In the genomic region with DNA sequence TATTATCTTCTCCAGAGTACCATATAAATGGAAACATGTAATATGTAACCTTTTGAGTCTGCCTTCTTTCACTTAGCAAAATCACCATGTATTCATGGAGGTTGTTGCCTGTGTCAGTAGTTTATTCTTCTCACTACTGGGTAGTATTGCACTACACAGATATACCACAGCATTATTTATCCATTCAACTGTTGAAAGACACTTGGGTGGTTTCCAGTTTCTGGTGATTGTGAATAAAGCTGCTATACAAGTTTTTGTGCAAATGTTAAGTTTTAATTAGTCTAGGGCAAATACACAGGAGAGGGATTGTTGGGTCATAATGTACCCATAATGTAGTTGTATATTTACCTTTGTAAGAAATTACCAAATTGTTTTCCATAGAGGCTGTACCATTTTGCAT, we compare ENCODE assay signal across 23 cellular contexts. TPM values are rescaled to one million over a fixed set of nuclear protein-coding genes. Genes with fewer than 3 reads are reported as not detected.
DNase-seq lines count a peak whose midpoint lies in the region; ATAC-seq, FAIRE-seq and TF ChIP-seq lines count a peak whose summit lies in the region.
"Had no signal": no experiment of that assay in that cellular context is flagged by ENCODE, and none has a peak within 500 bp of the region (broad histone marks: within the 10 kb centered on the region; RNA-seq: fewer than 3 reads in every experiment).

No MANE protein-coding gene starts in this region.

- H3K9me3 Mint-ChIP-seq in activated T-helper 1 cell treated with anti-CD3 and anti-CD28 coated beads, Interleukin-12 subunit alpha, Interleukin-12 subunit beta, Interleukin-2, Interleukin-4 antibody, amounts not matched to agents 30 ng/mL and 10 ng/mL and 1 ng/mL, durations not matched to agents 14 hours and 24 hours and 36 hours: no peaks in the 10 kb centered on the region
- H3K9me3 Mint-ChIP-seq: CD8-positive, alpha-beta T cell had no signal

- no peak for FAIRE-seq in K562 (lab: Jason Lieb, UNC)
- FAIRE-seq: A549, GM12891, GM18507, H54 had no signal

- no peak for TF ChIP-seq EP300 in K562 (IDR thresholded peaks at IDR 0.05; ENCODE audit: low read length)

- no peak overlapping the region for H3K4me3 Mint-ChIP-seq in activated T-helper 1 cell treated with anti-CD3 and anti-CD28 coated beads, Interleukin-12 subunit alpha, Interleukin-12 subunit beta, Interleukin-2, Interleukin-4 antibody, amounts not matched to agents 30 ng/mL and 10 ng/mL and 1 ng/mL, durations not matched to agents 14 hours and 24 hours and 36 hours
- H3K4me3 Mint-ChIP-seq: B cell; CD8-positive, alpha-beta T cell; GM23338 had no signal

- BruUV-seq in PC-3 (replicated peaks; lab: Mats Ljungman, UMichigan): no TSS peak
- no TSS peak for BruUV-seq in K562 (replicated peaks; lab: Mats Ljungman, UMichigan)

- H3K9me2 ChIP-seq in PC-3 (replicated peaks; ENCODE audit: low read length): no peaks in the 10 kb centered on the region

- H3K27ac ChIP-seq in PC-3 (ENCODE audit: low read length) (no peak overlapping the region), K562 (ENCODE audit: extremely low read depth, low read depth, low read length) (no peak overlapping the region)
- H3K27ac ChIP-seq: A549; BLaER1 treated with 17β-estradiol and CSF1 and Interleukin-3, amounts not matched to agents 10 nM and 100 nM; HL-60 had no signal

- H3K4me1 ChIP-seq in PC-3 (ENCODE audit: insufficient read depth, low read length) (no peaks in the 10 kb centered on the region), K562 (replicated peaks in 1 of 2; ENCODE audit: control insufficient read depth in 2 of 2, insufficient read depth in 2 of 2, low read length in 2 of 2) (no peaks in the 10 kb centered on the region; a peak in 1 of 5 replicates)
- H3K4me1 ChIP-seq: A549 had no signal

- intact Hi-C loops in PC-3 (cut with micrococcal nuclease) (loop anchor here (1.0 to 10.0 kb wide), 5 partner anchors 32 to 660 kb away; a partner anchor contains a TSS), K562 (cut with micrococcal nuclease) (loop anchor here (1.0 to 5.0 kb wide), 6 partner anchors 80 to 660 kb away; no protein-coding TSS in a partner anchor)
- intact Hi-C loops in activated T-helper 1 cell treated with anti-CD3 and anti-CD28 coated beads, Interleukin-12 subunit alpha, Interleukin-12 subunit beta, Interleukin-2, Interleukin-4 antibody, amounts not matched to agents 30 ng/mL and 10 ng/mL and 1 ng/mL, durations not matched to agents 14 hours and 24 hours and 36 hours (cut with micrococcal nuclease): loop anchor here (1.0 to 2.0 kb wide), 4 partner anchors 80 to 712 kb away; no protein-coding TSS in a partner anchor

- no peak for TF ChIP-seq POLR2A in K562 (conservative IDR thresholded peaks at IDR 0.05)

- H3K9me3 ChIP-seq in PC-3 (ENCODE audit: low read length): no peaks in the 10 kb centered on the region
- H3K9me3 ChIP-seq in K562 (replicated peaks; ENCODE audit: control insufficient read depth, insufficient read depth, low read depth, low read length): no peaks in the 10 kb centered on the region; the same call in 1 of the 2 replicates
- H3K9me3 ChIP-seq: A549 had no signal

- H3K36me3 ChIP-seq in PC-3 (ENCODE audit: low read depth, low read length) (no peaks in the 10 kb centered on the region), K562 (ENCODE audit: control insufficient read depth, insufficient read depth, low read length) (no peaks in the 10 kb centered on the region)

- no peaks in the 10 kb centered on the region for H3K79me2 ChIP-seq in PC-3 (ENCODE audit: low read length)
- H3K79me2 ChIP-seq in K562 (ENCODE audit: control insufficient read depth, insufficient read depth, low read length): no peaks in the 10 kb centered on the region

- ATAC-seq in PC-3 (no peak), K562 (peak; percentile 11; the same call in 1 of the 3 replicates), GM18873 (IDR thresholded peaks at IDR 0.05; ENCODE audit: low FRiP score, unreplicated experiment) (no peak)
- ATAC-seq: A549; CD8-positive, alpha-beta T cell; GM23338 had no signal

- in situ Hi-C loops in K562 (cut with MboI): loop anchor here (10.0 kb wide), 1 partner anchor 658 kb away; no protein-coding TSS in a partner anchor

- no peak for TF ChIP-seq CTCF in LNCaP clone FGC (IDR thresholded peaks at IDR 0.05; ENCODE audit: control insufficient read depth, extremely low read depth, insufficient read depth)
- no peak for TF ChIP-seq CTCF in PC-3 (conservative IDR thresholded peaks at IDR 0.05; ENCODE audit: low read depth, low read length)
- no peak for TF ChIP-seq CTCF in K562 (IDR thresholded peaks at IDR 0.05 in 2 of 3, conservative IDR thresholded peaks at IDR 0.05 in 1 of 3; ENCODE audit: insufficient read depth in 2 of 3, low read depth in 1 of 3, low read length in 3 of 3)

- peaks cover 7% of the 10 kb centered on the region for H3K4me1 Mint-ChIP-seq in activated T-helper 1 cell treated with anti-CD3 and anti-CD28 coated beads, Interleukin-12 subunit alpha, Interleukin-12 subunit beta, Interleukin-2, Interleukin-4 antibody, amounts not matched to agents 30 ng/mL and 10 ng/mL and 1 ng/mL, durations not matched to agents 14 hours and 24 hours and 36 hours (ENCODE audit: low read depth)
- H3K4me1 Mint-ChIP-seq: B cell, GM23338 had no signal

- CTCF ChIA-PET in PC-3 (lab: Charles Lee) (no interaction called here), K562 (lab: Yijun Ruan, JAX; ENCODE audit: low intra/inter-chr PET ratio) (interaction anchor here (2.4 to 4.6 kb wide), 2 partner anchors 188 to 475 kb away, joined by 9 to 74 read pairs; no protein-coding TSS in a partner anchor)

- H3K9ac ChIP-seq in PC-3 (ENCODE audit: low read length) (no peak overlapping the region), K562 (ENCODE audit: insufficient read depth in 1 of 2, low read depth in 2 of 2, low read length in 2 of 2) (no peak overlapping the region)
- H3K9ac ChIP-seq: BLaER1 treated with 17β-estradiol and CSF1 and Interleukin-3, amounts not matched to agents 10 nM and 100 nM had no signal

- no peak overlapping the region for H3K4me3 ChIP-seq in LNCaP clone FGC (ENCODE audit: low read depth, low read length)
- H3K4me3 ChIP-seq in PC-3 (ENCODE audit: low read length): no peak overlapping the region
- no peak overlapping the region for H3K4me3 ChIP-seq in K562
- H3K4me3 ChIP-seq: A549; BLaER1 treated with 17β-estradiol and CSF1 and Interleukin-3, amounts not matched to agents 10 nM and 100 nM; GM23338 had no signal

- H2AFZ ChIP-seq in PC-3 (ENCODE audit: low read length) (no peak overlapping the region), K562 (ENCODE audit: low read depth, low read length) (no peak overlapping the region)
- H2AFZ ChIP-seq: GM23338 had no signal

- no peak for TF ChIP-seq RAD21 in K562 (CRISPR knock-in tag; conservative IDR thresholded peaks at IDR 0.05 in 1 of 2, IDR thresholded peaks at IDR 0.05 in 1 of 2)

- DNase-seq in LNCaP clone FGC (ENCODE audit: low read depth) (peak; percentile 99), NCI-H526 treated with DMSO at 0.1 percent for 48 hours (lab: John Stamatoyannopoulos, UW) (peak; percentile 15), PC-3 (peak; percentile 1), K562 (ENCODE audit: extremely low read depth in 1 of 4, low spot score in 3 of 4) (no peak), NCI-H2029 treated with DMSO at 0.1 percent for 48 hours (lab: John Stamatoyannopoulos, UW) (no peak), NCI-H510A (lab: John Stamatoyannopoulos, UW) (no peak)
- no peak for DNase-seq in activated T-helper 1 cell treated with anti-CD3 and anti-CD28 coated beads, Interleukin-12 subunit alpha, Interleukin-12 subunit beta, Interleukin-2, Interleukin-4 antibody, amounts not matched to agents 30 ng/mL and 10 ng/mL and 1 ng/mL, durations not matched to agents 14 hours and 24 hours and 36 hours (ENCODE audit: low spot score)
- DNase-seq: Calu3; CD8-positive, alpha-beta T cell; DMS 273 treated with DMSO at 0.1 percent for 48 hours; DMS53; DND-41; EL; HCEC 1CT had no signal

- no peak overlapping the region for H3K4me2 ChIP-seq in PC-3 (ENCODE audit: low read length)
- H3K4me2 ChIP-seq in K562 (ENCODE audit: insufficient read depth, low read length): no peak overlapping the region
- H3K4me2 ChIP-seq: A549; BLaER1 treated with 17β-estradiol and CSF1 and Interleukin-3, amounts not matched to agents 10 nM and 100 nM; GM23338 had no signal

- no peaks in the 10 kb centered on the region for H3K36me3 Mint-ChIP-seq in activated T-helper 1 cell treated with anti-CD3 and anti-CD28 coated beads, Interleukin-12 subunit alpha, Interleukin-12 subunit beta, Interleukin-2, Interleukin-4 antibody, amounts not matched to agents 30 ng/mL and 10 ng/mL and 1 ng/mL, durations not matched to agents 14 hours and 24 hours and 36 hours (ENCODE audit: low read depth)
- H3K36me3 Mint-ChIP-seq: CD8-positive, alpha-beta T cell had no signal

- no peak overlapping the region for H3K27ac Mint-ChIP-seq in activated T-helper 1 cell treated with anti-CD3 and anti-CD28 coated beads, Interleukin-12 subunit alpha, Interleukin-12 subunit beta, Interleukin-2, Interleukin-4 antibody, amounts not matched to agents 30 ng/mL and 10 ng/mL and 1 ng/mL, durations not matched to agents 14 hours and 24 hours and 36 hours
- H3K27ac Mint-ChIP-seq: B cell; CD8-positive, alpha-beta T cell; GM23338 had no signal

- no peaks in the 10 kb centered on the region for H3K9me1 ChIP-seq in K562 (ENCODE audit: control insufficient read depth, insufficient read depth, low read length)

- H4K20me1 ChIP-seq in PC-3 (ENCODE audit: low read length) (no peaks in the 10 kb centered on the region), K562 (replicated peaks; ENCODE audit: control insufficient read depth, insufficient read depth, low read length) (no peaks in the 10 kb centered on the region)
- H4K20me1 ChIP-seq: BLaER1 treated with 17β-estradiol and CSF1 and Interleukin-3, amounts not matched to agents 10 nM and 100 nM had no signal

- POLR2A ChIA-PET in PC-3 (lab: Charles Lee; ENCODE audit: unreplicated experiment): no interaction called here
- POLR2A ChIA-PET in K562 (lab: Yijun Ruan, JAX): no interaction called here

- H3K27me3 Mint-ChIP-seq in activated T-helper 1 cell treated with anti-CD3 and anti-CD28 coated beads, Interleukin-12 subunit alpha, Interleukin-12 subunit beta, Interleukin-2, Interleukin-4 antibody, amounts not matched to agents 30 ng/mL and 10 ng/mL and 1 ng/mL, durations not matched to agents 14 hours and 24 hours and 36 hours (ENCODE audit: insufficient read depth): peaks cover 14% of the 10 kb centered on the region

- H3K27me3 ChIP-seq in PC-3 (ENCODE audit: low read length): no peaks in the 10 kb centered on the region
- H3K27me3 ChIP-seq in K562 (ENCODE audit: control insufficient read depth in 2 of 2, insufficient read depth in 2 of 2, low read length in 2 of 2): peaks cover 8% of the 10 kb centered on the region in 2 experiments; a peak in 3 of 5 replicates
- H3K27me3 ChIP-seq: BLaER1 treated with 17β-estradiol and CSF1 and Interleukin-3, amounts not matched to agents 10 nM and 100 nM had no signal

- H3F3A ChIP-seq in PC-3 (ENCODE audit: low read length, unreplicated experiment): no peaks in the 10 kb centered on the region

RNA-seq across cellular contexts. Expression of a gene that starts 29.6 kb away (rescaled TPM):
- 42.2 and 46.0 TPM in 2 replicates for total RNA-seq in PC-3 (2014; rRNA removed)
- total RNA-seq in K562 (2011; cell fraction: chromatin; rRNA removed; ENCODE audit: low replicate concordance): 113 and 316 TPM in 2 replicates
- total RNA-seq in K562 (2011; cell fraction: nucleolus; rRNA removed): 99.9 and 122 TPM in 2 replicates
- 188 and 269 TPM in 2 replicates for total RNA-seq in K562 (2011; cell fraction: nucleoplasm; rRNA removed)
- total RNA-seq in K562 (2014; rRNA removed): 61.1 and 63.8 TPM in 2 replicates
- total RNA-seq in K562 (2014; rRNA removed; fragmentation: Illumina TruSeq; extraction: Trizol): 69.3 and 74.5 TPM in 2 replicates
- 55.9 and 56.2 TPM in 2 replicates for total RNA-seq in K562 (2015; rRNA removed; fragmentation: Illumina TruSeq; extraction: Trizol)
- 65.0 and 66.0 TPM in 2 replicates for total RNA-seq in K562 (2021)
- polyA plus RNA-seq in K562 (2011; rRNA removed): 121 and 127 TPM in 2 replicates
- polyA plus RNA-seq in K562 (2011; cell fraction: cytosol; rRNA removed): 16.1 and 37.4 TPM in 2 replicates
- polyA plus RNA-seq in K562 (2011; cell fraction: nucleus; rRNA removed): 313 and 349 TPM in 2 replicates
- polyA plus RNA-seq in K562 (2012): 55.8 and 60.0 TPM in 2 replicates
- polyA plus RNA-seq in K562 (2014; fragmentation: Illumina TruSeq; extraction: Trizol): 60.8 and 67.7 TPM in 2 replicates
- polyA plus RNA-seq in K562 (2014; fragmentation: Nextera tagmentation; extraction: Ambion mirVana): 10 to 100 TPM; 30.2 to 36.7 TPM
- polyA plus RNA-seq in K562 (2014; rRNA removed): 130 and 142 TPM in 2 replicates
- polyA minus RNA-seq in K562 (2011; rRNA and poly(A)+ RNA removed): 58.1 and 85.0 TPM in 2 replicates
- polyA minus RNA-seq in K562 (2011; cell fraction: cytosol; rRNA and poly(A)+ RNA removed): 22.3 and 29.2 TPM in 2 replicates
- 128 and 197 TPM in 2 replicates for polyA minus RNA-seq in K562 (2011; cell fraction: nucleus; rRNA and poly(A)+ RNA removed)
- 20.5 and 24.8 TPM in 2 replicates for total RNA-seq in activated T-helper 1 cell treated with anti-CD3 and anti-CD28 coated beads, Interleukin-12 subunit alpha, Interleukin-12 subunit beta, Interleukin-2, Interleukin-4 antibody, amounts not matched to agents 30 ng/mL and 10 ng/mL and 1 ng/mL, durations not matched to agents 14 hours and 24 hours and 36 hours

RNA-seq across cellular contexts. Expression of a gene that starts 32.2 kb away (rescaled TPM):
- total RNA-seq in PC-3 (2014; rRNA removed) (18.3 and 25.5 TPM in 2 replicates), K562 (2014; rRNA removed) (17.4 and 21.1 TPM in 2 replicates), K562 (2014; rRNA removed; fragmentation: Illumina TruSeq; extraction: Trizol) (19.9 and 20.9 TPM in 2 replicates), K562 (2015; rRNA removed; fragmentation: Illumina TruSeq; extraction: Trizol) (19.0 and 20.6 TPM in 2 replicates), K562 (2021) (13.2 and 14.0 TPM in 2 replicates)
- total RNA-seq in K562 (2011; cell fraction: chromatin; rRNA removed; ENCODE audit: low replicate concordance): 16.4 and 23.0 TPM in 2 replicates
- 16.7 and 19.2 TPM in 2 replicates for total RNA-seq in K562 (2011; cell fraction: nucleolus; rRNA removed)
- 18.1 and 19.9 TPM in 2 replicates for total RNA-seq in K562 (2011; cell fraction: nucleoplasm; rRNA removed)
- polyA plus RNA-seq in K562 (2011; rRNA removed) (16.7 and 17.8 TPM in 2 replicates), K562 (2014; fragmentation: Illumina TruSeq; extraction: Trizol) (22.1 and 23.8 TPM in 2 replicates), K562 (2014; fragmentation: Nextera tagmentation; extraction: Ambion mirVana) (1 to 10 TPM; 5.6 to 6.6 TPM), K562 (2014; rRNA removed) (13.2 and 13.8 TPM in 2 replicates)
- polyA plus RNA-seq in K562 (2011; cell fraction: cytosol; rRNA removed): 11.3 and 13.7 TPM in 2 replicates
- 14.2 and 16.8 TPM in 2 replicates for polyA plus RNA-seq in K562 (2011; cell fraction: nucleus; rRNA removed)
- polyA plus RNA-seq in K562 (2012): 8.7 and 10.7 TPM in 2 replicates
- 26.3 and 34.2 TPM in 2 replicates for polyA minus RNA-seq in K562 (2011; rRNA and poly(A)+ RNA removed)
- polyA minus RNA-seq in K562 (2011; cell fraction: cytosol; rRNA and poly(A)+ RNA removed): 5.0 and 5.6 TPM in 2 replicates
- polyA minus RNA-seq in K562 (2011; cell fraction: nucleus; rRNA and poly(A)+ RNA removed): 7.3 and 11.8 TPM in 2 replicates
- 53.5 and 54.4 TPM in 2 replicates for total RNA-seq in activated T-helper 1 cell treated with anti-CD3 and anti-CD28 coated beads, Interleukin-12 subunit alpha, Interleukin-12 subunit beta, Interleukin-2, Interleukin-4 antibody, amounts not matched to agents 30 ng/mL and 10 ng/mL and 1 ng/mL, durations not matched to agents 14 hours and 24 hours and 36 hours

RNA-seq across cellular contexts. Expression of a gene that starts 32.7 kb away (rescaled TPM):
- 24.6 and 47.3 TPM in 2 replicates for total RNA-seq in PC-3 (2014; rRNA removed)
- 409 and 679 TPM in 2 replicates for total RNA-seq in K562 (2011; cell fraction: chromatin; rRNA removed; ENCODE audit: low replicate concordance)
- 246 and 294 TPM in 2 replicates for total RNA-seq in K562 (2011; cell fraction: nucleolus; rRNA removed)
- 383 and 472 TPM in 2 replicates for total RNA-seq in K562 (2011; cell fraction: nucleoplasm; rRNA removed)
- 156 and 158 TPM in 2 replicates for total RNA-seq in K562 (2014; rRNA removed)
- total RNA-seq in K562 (2014; rRNA removed; fragmentation: Illumina TruSeq; extraction: Trizol): 123 and 139 TPM in 2 replicates
- total RNA-seq in K562 (2015; rRNA removed; fragmentation: Illumina TruSeq; extraction: Trizol): 72.8 and 76.8 TPM in 2 replicates
- total RNA-seq in K562 (2021): 140 and 148 TPM in 2 replicates
- polyA plus RNA-seq in K562 (2011; rRNA removed): 188 and 192 TPM in 2 replicates
- polyA plus RNA-seq in K562 (2011; cell fraction: cytosol; rRNA removed): 42.9 and 93.6 TPM in 2 replicates
- polyA plus RNA-seq in K562 (2011; cell fraction: nucleus; rRNA removed): 181 and 221 TPM in 2 replicates
- polyA plus RNA-seq in K562 (2012): 133 and 141 TPM in 2 replicates
- polyA plus RNA-seq in K562 (2014; fragmentation: Illumina TruSeq; extraction: Trizol): 87.4 and 96.0 TPM in 2 replicates
- 100 to 1,000 TPM; 146 to 172 TPM for polyA plus RNA-seq in K562 (2014; fragmentation: Nextera tagmentation; extraction: Ambion mirVana)
- polyA plus RNA-seq in K562 (2014; rRNA removed): 84.0 and 94.8 TPM in 2 replicates
- 262 and 352 TPM in 2 replicates for polyA minus RNA-seq in K562 (2011; rRNA and poly(A)+ RNA removed)
- polyA minus RNA-seq in K562 (2011; cell fraction: cytosol; rRNA and poly(A)+ RNA removed): 73.4 and 77.3 TPM in 2 replicates
- polyA minus RNA-seq in K562 (2011; cell fraction: nucleus; rRNA and poly(A)+ RNA removed): 158 and 260 TPM in 2 replicates
- 97.1 and 104 TPM in 2 replicates for total RNA-seq in activated T-helper 1 cell treated with anti-CD3 and anti-CD28 coated beads, Interleukin-12 subunit alpha, Interleukin-12 subunit beta, Interleukin-2, Interleukin-4 antibody, amounts not matched to agents 30 ng/mL and 10 ng/mL and 1 ng/mL, durations not matched to agents 14 hours and 24 hours and 36 hours

Comparison
In these comparisons a context has a peak if more than half of its experiments do, and no peak if none do; other contexts are left out.
1. DNase-seq: peak in LNCaP clone FGC (single experiment), NCI-H526 treated with DMSO at 0.1 percent for 48 hours (single experiment) and PC-3 (single experiment); none in K562 (0 of 4), NCI-H2029 treated with DMSO at 0.1 percent for 48 hours (single experiment), activated T-helper 1 cell treated with anti-CD3 and anti-CD28 coated beads, Interleukin-12 subunit alpha, Interleukin-12 subunit beta, Interleukin-2, Interleukin-4 antibody, amounts not matched to agents 30 ng/mL and 10 ng/mL and 1 ng/mL, durations not matched to agents 14 hours and 24 hours and 36 hours (single experiment) and NCI-H510A (single experiment).